Comparison of ENCODE assay signal across 17 cellular contexts in the genomic region with DNA sequence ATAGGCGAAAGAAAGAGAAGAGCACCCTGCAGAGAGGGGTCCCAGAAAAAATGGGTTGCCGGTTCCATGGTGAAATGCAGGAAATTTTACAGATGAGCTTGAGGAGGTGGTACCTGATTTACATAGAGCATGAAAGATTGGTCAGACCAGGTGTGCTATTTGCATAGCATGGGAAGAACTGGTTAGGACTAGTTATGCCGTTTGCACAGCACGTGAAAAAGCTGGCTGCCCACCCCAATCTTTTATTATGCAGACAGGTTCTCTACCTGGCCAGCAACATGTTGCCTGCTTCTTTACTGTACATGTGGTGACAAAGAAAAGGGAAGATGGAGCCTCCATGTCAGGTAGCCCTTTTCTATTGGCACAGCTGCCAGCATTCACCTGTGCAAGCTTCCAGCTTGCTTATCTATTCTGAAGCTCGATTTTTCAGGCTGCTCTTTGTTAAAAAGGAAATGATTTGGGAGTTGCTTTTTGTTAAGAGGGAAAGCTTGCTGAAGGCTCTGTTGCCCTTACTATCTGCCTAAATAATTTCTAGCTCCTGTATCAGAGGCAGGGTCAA.
A peak's percentile ranks its signal among the peaks of the same experiment; 100 is the strongest.
DNase-seq lines count a peak whose midpoint lies in the region; ATAC-seq and TF ChIP-seq lines count a peak whose summit lies in the region.
"Had no signal": no experiment of that assay in that cellular context is flagged by ENCODE, and none has a peak within 500 bp of the region (broad histone marks: within the 10 kb centered on the region; RNA-seq: fewer than 3 reads in every experiment).

No MANE protein-coding gene starts in this region.

- no peaks in the 10 kb centered on the region for H3K36me3 ChIP-seq in mucosa of descending colon (ENCODE audit: low read depth)
- H3K36me3 ChIP-seq: Peyer's patch had no signal

- no peaks in the 10 kb centered on the region for H3K4me1 ChIP-seq in mucosa of descending colon (ENCODE audit: low read depth)
- H3K4me1 ChIP-seq: Peyer's patch had no signal

- intact Hi-C loops in mucosa of descending colon (cut with DNase I, micrococcal nuclease), result no loop called here

- ATAC-seq in mucosa of descending colon, result peak; percentile 32
- ATAC-seq: SK-N-SH treated with all-trans-retinoic acid at 6 μM for 48 hours had no signal

- H3K4me3 ChIP-seq in LNCaP clone FGC (ENCODE audit: low read depth, low read length) (no peak overlapping the region), mucosa of descending colon (no peak overlapping the region)
- H3K4me3 ChIP-seq: Peyer's patch had no signal

- H3K9me3 ChIP-seq in mucosa of descending colon, result no peaks in the 10 kb centered on the region
- H3K9me3 ChIP-seq: Peyer's patch had no signal

- no peak for TF ChIP-seq CTCF in LNCaP clone FGC (IDR thresholded peaks at IDR 0.05; ENCODE audit: control insufficient read depth, extremely low read depth, insufficient read depth)
- no peak for TF ChIP-seq CTCF in mucosa of descending colon (IDR thresholded peaks at IDR 0.05)

- DNase-seq in DMS53 (lab: John Stamatoyannopoulos, UW), result peak; percentile 16
- DNase-seq in DMS53 treated with DMSO at 0.1 percent for 48 hours (lab: John Stamatoyannopoulos, UW; ENCODE audit: unreplicated experiment), result no peak
- DNase-seq in LNCaP clone FGC (ENCODE audit: low read depth), result peak; percentile 36
- DNase-seq in NCI-H774 (lab: John Stamatoyannopoulos, UW), result peak; percentile 45
- DNase-seq in mucosa of descending colon, result no peak
- DNase-seq in HPDE6-E6E7 (ENCODE audit: extremely low spot score), result no peak
- DNase-seq in RPMI8226, result no peak
- no peak for DNase-seq in pons (ENCODE audit: low spot score)
- DNase-seq: 8988T, DMS79 treated with DMSO at 0.1 percent for 48 hours, HCEC 1CT, NCI-H1048, NCI-H1694, NCI-H524 treated with DMSO at 0.1 percent for 48 hours, Peyer's patch, SHP77 had no signal

Comparison
In these comparisons a context has a peak if more than half of its experiments do, and no peak if none do; other contexts are left out.
1. DNase-seq: peak in DMS53 (single experiment), LNCaP clone FGC (single experiment) and NCI-H774 (single experiment); none in DMS53 treated with DMSO at 0.1 percent for 48 hours (single experiment), mucosa of descending colon (0 of 3), HPDE6-E6E7 (single experiment), RPMI8226 (single experiment) and pons (single experiment).